Comparison of ENCODE assay signal across 7 cellular contexts in the genomic region with DNA sequence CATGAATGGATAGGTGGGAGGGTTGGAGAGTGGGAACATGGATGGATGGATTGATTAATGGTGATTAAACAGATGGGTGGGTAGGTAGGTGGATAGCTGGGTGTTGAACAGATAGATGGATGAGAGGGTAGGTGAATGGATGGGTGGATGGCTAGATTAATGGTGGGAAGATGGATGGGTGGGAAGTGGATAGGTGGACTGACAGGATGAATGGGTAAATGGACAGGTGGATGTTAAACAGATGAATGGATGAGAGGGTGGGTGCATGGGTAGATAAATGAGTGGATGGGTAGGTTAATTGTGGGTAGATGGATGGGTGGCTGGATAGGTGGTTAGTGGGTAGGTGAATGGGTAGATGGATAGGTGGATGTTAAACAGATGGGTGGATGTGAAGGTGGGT.
"Had no signal": no experiment of that assay in that cellular context is flagged by ENCODE, and none has a peak within 500 bp of the region (broad histone marks: within the 10 kb centered on the region; RNA-seq: fewer than 3 reads in every experiment).

No MANE protein-coding gene starts in this region.

- H3K4me2 ChIP-seq: KMS-11 had no signal

- H3K9ac ChIP-seq: GM23248, KMS-11 had no signal

- H2AFZ ChIP-seq: GM23248 had no signal

- H3K36me3 ChIP-seq: HAP-1 had no signal

- H3K4me3 ChIP-seq: GM23248, HAP-1 had no signal

- H3K27ac ChIP-seq: GM23248, KMS-11 had no signal

- H3K9me3 ChIP-seq: HAP-1 had no signal

- DNase-seq: GM23248, GOT3, H7, KBM-7 had no signal

- ATAC-seq: HCT116 had no signal

- H3K4me1 ChIP-seq: HAP-1 had no signal
